In genomic region chr2:171160119-171160629, GRCh38 we compare ENCODE assay signal across 1 cellular context.
TF ChIP-seq lines count a peak whose summit lies in the region.

No MANE protein-coding gene starts in this region.

TF ChIP-seq in HEK293, 187 proteins besides CTCF, POLR2A, EP300 and RAD21 (continued from another document):
- TF ChIP-seq PATZ1 (tag by site-specific recombination; IDR thresholded peaks at IDR 0.05) (peak; percentile 87), ZNF221 (tag by site-specific recombination; IDR thresholded peaks at IDR 0.05; ENCODE audit: borderline replicate concordance) (no peak), ZNF174 (tag by site-specific recombination; IDR thresholded peaks at IDR 0.05) (no peak), ZBTB48 (tag by site-specific recombination; IDR thresholded peaks at IDR 0.05) (peak; percentile 19; the same call in 1 of the 2 replicates), SP7 (tag by site-specific recombination; IDR thresholded peaks at IDR 0.05) (peak; percentile 40; the same call in 1 of the 2 replicates), YY1 (tag by site-specific recombination; IDR thresholded peaks at IDR 0.05) (peak; percentile 80), ZNF701 (tag by site-specific recombination; IDR thresholded peaks at IDR 0.05) (no peak), ZSCAN4 (tag by site-specific recombination; IDR thresholded peaks at IDR 0.05) (no peak), ZNF623 (tag by site-specific recombination; IDR thresholded peaks at IDR 0.05) (no peak), BCL6B (tag by site-specific recombination; IDR thresholded peaks at IDR 0.05) (no peak), SCRT2 (tag by site-specific recombination; IDR thresholded peaks at IDR 0.05) (no peak), ZNF24 (tag by site-specific recombination; IDR thresholded peaks at IDR 0.05) (no peak), IKZF3 (tag by site-specific recombination; IDR thresholded peaks at IDR 0.05) (no peak), ZNF37A (tag by site-specific recombination; IDR thresholded peaks at IDR 0.05) (no peak), ZNF10 (tag by site-specific recombination; IDR thresholded peaks at IDR 0.05) (peak; percentile 76), ZNF132 (tag by site-specific recombination; IDR thresholded peaks at IDR 0.05; ENCODE audit: borderline replicate concordance) (no peak), ZNF529 (tag by site-specific recombination; IDR thresholded peaks at IDR 0.05; ENCODE audit: insufficient replicate concordance) (no peak), ZNF777 (tag by site-specific recombination; IDR thresholded peaks at IDR 0.05; ENCODE audit: borderline replicate concordance) (peak; percentile 82), ZNF704 (tag by site-specific recombination; IDR thresholded peaks at IDR 0.05) (no peak), ZNF2 (tag by site-specific recombination; IDR thresholded peaks at IDR 0.05) (no peak), ZNF114 (tag by site-specific recombination; IDR thresholded peaks at IDR 0.05) (no peak), ZFP3 (tag by site-specific recombination; IDR thresholded peaks at IDR 0.05; ENCODE audit: low read depth) (no peak), AEBP2 (tag by site-specific recombination; IDR thresholded peaks at IDR 0.05; ENCODE audit: borderline replicate concordance) (no peak), ZNF513 (tag by site-specific recombination; IDR thresholded peaks at IDR 0.05) (no peak), ZNF558 (tag by site-specific recombination; IDR thresholded peaks at IDR 0.05) (no peak), ZBTB44 (tag by site-specific recombination; IDR thresholded peaks at IDR 0.05) (no peak), FEZF1 (tag by site-specific recombination; IDR thresholded peaks at IDR 0.05) (no peak), ZNF366 (tag by site-specific recombination; conservative IDR thresholded peaks at IDR 0.05) (peak; percentile 84), YY2 (tag by site-specific recombination; IDR thresholded peaks at IDR 0.05) (peak; percentile 83), ZBTB17 (tag by site-specific recombination; IDR thresholded peaks at IDR 0.05) (no peak), ZNF549 (tag by site-specific recombination; IDR thresholded peaks at IDR 0.05) (no peak), ZNF121 (tag by site-specific recombination; IDR thresholded peaks at IDR 0.05) (no peak), ZNF76 (tag by site-specific recombination; IDR thresholded peaks at IDR 0.05; ENCODE audit: borderline replicate concordance, low read depth) (peak; percentile 50; the same call in 1 of the 2 replicates), ZNF202 (tag by site-specific recombination; IDR thresholded peaks at IDR 0.05; ENCODE audit: borderline replicate concordance) (no peak; the same call in 1 of the 2 replicates), OSR2 (tag by site-specific recombination; IDR thresholded peaks at IDR 0.05) (no peak), ZNF530 (tag by site-specific recombination; IDR thresholded peaks at IDR 0.05; ENCODE audit: low read depth) (no peak), ZFHX2 (tag by site-specific recombination; conservative IDR thresholded peaks at IDR 0.05) (no peak; the same call in 1 of the 2 replicates), ZNF175 (tag by site-specific recombination; IDR thresholded peaks at IDR 0.05) (no peak), ZIC2 (tag by site-specific recombination; IDR thresholded peaks at IDR 0.05) (no peak), ZBTB21 (tag by site-specific recombination; IDR thresholded peaks at IDR 0.05) (no peak), ZNF404 (tag by site-specific recombination; IDR thresholded peaks at IDR 0.05) (no peak)
